In the genomic region with DNA sequence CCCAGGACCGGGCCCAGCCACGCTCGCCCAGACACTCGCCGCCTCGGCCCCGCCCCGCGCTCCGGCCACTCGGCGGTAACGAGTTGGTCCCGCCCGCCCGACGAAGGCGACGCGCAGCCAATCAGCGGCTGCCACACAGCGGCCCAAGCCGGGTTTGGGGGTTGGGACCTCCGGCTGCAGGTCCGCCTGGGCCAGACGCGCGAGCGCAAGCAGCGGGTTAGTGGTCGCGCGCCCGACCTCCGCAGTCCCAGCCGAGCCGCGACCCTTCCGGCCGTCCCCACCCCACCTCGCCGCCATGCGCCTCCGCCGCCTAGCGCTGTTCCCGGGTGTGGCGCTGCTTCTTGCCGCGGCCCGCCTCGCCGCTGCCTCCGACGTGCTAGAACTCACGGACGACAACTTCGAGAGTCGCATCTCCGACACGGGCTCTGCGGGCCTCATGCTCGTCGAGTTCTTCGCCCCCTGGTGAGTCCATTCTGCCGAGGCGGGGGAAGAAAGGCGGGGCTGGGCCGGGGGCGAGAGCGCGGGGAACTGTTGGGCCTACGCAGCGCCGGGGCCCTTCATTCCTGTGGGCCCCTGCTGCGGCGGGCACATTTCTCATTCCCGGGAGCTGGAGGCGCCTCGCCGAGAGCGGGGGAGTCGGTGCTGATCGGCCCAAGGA, we compare ENCODE assay signal across 8 cellular contexts. TPM values are rescaled to one million over a fixed set of nuclear protein-coding genes. Genes with fewer than 3 reads are reported as not detected.
DNase-seq lines count a peak whose midpoint lies in the region; ATAC-seq and TF ChIP-seq lines count a peak whose summit lies in the region.
"Not testable (repeated sequence)": the region's sequence is repeated elsewhere in the genome, so short reads cannot be mapped to it uniquely, and the experiment has no call there.

A gene (plus strand): TSS at position 194 of the 658 bp plus-strand sequence. CDS start 102 bp downstream, at position 296.

- H3K4me2 ChIP-seq in mammary epithelial cell (ENCODE audit: insufficient read depth, low read depth, low read length) (peak within 1 kb of the TSS; percentile 82), skeletal muscle satellite cell (ENCODE audit: low read length) (peak within 1 kb of the TSS; percentile 77)

- peaks cover 13% of the 10 kb centered on the region for H3K36me3 Mint-ChIP-seq in WTC11

- H3K9me3 ChIP-seq in mammary epithelial cell (replicated peaks; ENCODE audit: insufficient read depth, low read length); iPS-18c (ENCODE audit: control insufficient read depth, insufficient read depth, low read length); skeletal muscle satellite cell (replicated peaks; ENCODE audit: low read length): not testable (repeated sequence)

- DNase-seq in NCI-H2227 (lab: John Stamatoyannopoulos, UW; ENCODE audit: unreplicated experiment) (peak; percentile 91), WTC11 (ENCODE audit: low spot score) (peak; percentile 97), mammary epithelial cell (peak; percentile 91)

- dilution Hi-C loops in mammary epithelial cell (cut with HindIII; ENCODE audit: low sequenced_read_pairs), result not testable (repeated sequence)

- peaks cover 13% of the 10 kb centered on the region for H3K4me1 ChIP-seq in ACC112 (ENCODE audit: control insufficient read depth, insufficient read depth, low read length, unreplicated experiment)
- H3K4me1 ChIP-seq in mammary epithelial cell (ENCODE audit: insufficient read depth, low read length), result peaks cover 21% of the 10 kb centered on the region
- peaks cover 19% of the 10 kb centered on the region for H3K4me1 ChIP-seq in skeletal muscle satellite cell (ENCODE audit: control insufficient read depth, insufficient read depth, low read length)

- H2AFZ ChIP-seq in ACC112 (ENCODE audit: low read length, unreplicated experiment), result peak within 1 kb of the TSS; percentile 53
- peak within 1 kb of the TSS; percentile 92 for H2AFZ ChIP-seq in mammary epithelial cell (ENCODE audit: low read depth, low read length)

- CTCF ChIA-PET in WTC11 (lab: Charles Lee), result interaction anchor here (1.2 kb wide), 1 partner anchor 235 kb away, joined by 3 read pairs; no protein-coding TSS in a partner anchor
- CTCF ChIA-PET in mammary epithelial cell (lab: Charles Lee; ENCODE audit: low non-redundant PET), result not testable (repeated sequence)

- peak within 1 kb of the TSS; percentile 96 for H3K4me3 Mint-ChIP-seq in WTC11

- H3K4me1 Mint-ChIP-seq in WTC11, result peaks cover 33% of the 10 kb centered on the region

- H3K9me3 Mint-ChIP-seq in WTC11, result not testable (repeated sequence)

- peak; percentile 33 for ATAC-seq in GM18870 (IDR thresholded peaks at IDR 0.05; ENCODE audit: unreplicated experiment)
- ATAC-seq in HG03103 (IDR thresholded peaks at IDR 0.05; ENCODE audit: low read depth, unreplicated experiment), result peak; percentile 68
- peak; percentile 94 for ATAC-seq in WTC11

- H3K27me3 Mint-ChIP-seq in WTC11 (ENCODE audit: low read depth), result not testable (repeated sequence)

- H3K27ac ChIP-seq in ACC112 (ENCODE audit: low read depth, low read length) (peak within 1 kb of the TSS; percentile 76), mammary epithelial cell (ENCODE audit: insufficient read depth, low read depth, low read length) (peak within 1 kb of the TSS; percentile 86)

- 2% methylated on average over 11 of the region's 84 CpGs for WGBS in mammary epithelial cell (ENCODE audit: low coverage, missing lambda C conversion rate)

- H4K20me1 ChIP-seq in mammary epithelial cell (ENCODE audit: insufficient read depth, low read length), result not testable (repeated sequence)

- not testable (repeated sequence) for BruUV-seq in mammary epithelial cell (replicated peaks; lab: Mats Ljungman, UMichigan)

- intact Hi-C loops in mammary epithelial cell (cut with micrococcal nuclease), result not testable (repeated sequence)

- POLR2A ChIA-PET in WTC11 (lab: Charles Lee), result interaction anchor here (1.3 kb wide), 1 partner anchor 9 kb away, joined by 4 read pairs; no protein-coding TSS in a partner anchor

- peaks cover 56% of the 10 kb centered on the region for H3K79me2 ChIP-seq in ACC112 (ENCODE audit: control insufficient read depth, insufficient read depth, low read length, unreplicated experiment)
- peaks cover 54% of the 10 kb centered on the region for H3K79me2 ChIP-seq in mammary epithelial cell (ENCODE audit: insufficient read depth, low read length)

- not testable (repeated sequence) for H3K27me3 ChIP-seq in ACC112 (ENCODE audit: insufficient read depth, low read length); mammary epithelial cell (ENCODE audit: insufficient read depth, low read length); skeletal muscle satellite cell (ENCODE audit: control insufficient read depth, insufficient read depth, low read length)

- H3K9ac ChIP-seq in mammary epithelial cell (ENCODE audit: insufficient read depth, low read length), result peak within 1 kb of the TSS; percentile 89
- H3K9ac ChIP-seq in skeletal muscle satellite cell (ENCODE audit: low read depth, low read length), result peak within 1 kb of the TSS; percentile 98

- in situ Hi-C loops in mammary epithelial cell (cut with MboI; ENCODE audit: low sequenced_read_pairs in 2 of 2), result not testable (repeated sequence)

- TF ChIP-seq CTCF in WTC11 (IDR thresholded peaks at IDR 0.05), result not testable (repeated sequence)
- TF ChIP-seq CTCF in mammary epithelial cell (conservative IDR thresholded peaks at IDR 0.05 in 1 of 2, IDR thresholded peaks at IDR 0.05 in 1 of 2; ENCODE audit: extremely low read depth in 1 of 2, insufficient read depth in 1 of 2, low read depth in 1 of 2, low read length in 2 of 2), result peak in 1 of 2 donors; percentile 17

- H3K36me3 ChIP-seq in ACC112 (ENCODE audit: insufficient read depth, low read length); mammary epithelial cell (ENCODE audit: insufficient read depth, low read length); skeletal muscle satellite cell (ENCODE audit: insufficient read depth, low read length): not testable (repeated sequence)

- peak within 1 kb of the TSS; percentile 99 for H3K27ac Mint-ChIP-seq in WTC11

- H3K4me3 ChIP-seq in ACC112 (ENCODE audit: low read depth, low read length) (peak within 1 kb of the TSS; percentile 95), mammary epithelial cell (replicated peaks in 1 of 3; ENCODE audit: insufficient read depth in 1 of 3, low read depth in 2 of 3, low read length in 3 of 3) (peak within 1 kb of the TSS; percentile 88 to 93 (median 91)), iPS-18c (ENCODE audit: insufficient read depth, low read depth, low read length) (peak within 1 kb of the TSS; percentile 75), skeletal muscle satellite cell (ENCODE audit: low read length) (peak within 1 kb of the TSS; percentile 93)

TF ChIP-seq in WTC11, 78 proteins besides CTCF, POLR2A, EP300 and RAD21 (continues in another document):
- TF ChIP-seq, protein P1, sequence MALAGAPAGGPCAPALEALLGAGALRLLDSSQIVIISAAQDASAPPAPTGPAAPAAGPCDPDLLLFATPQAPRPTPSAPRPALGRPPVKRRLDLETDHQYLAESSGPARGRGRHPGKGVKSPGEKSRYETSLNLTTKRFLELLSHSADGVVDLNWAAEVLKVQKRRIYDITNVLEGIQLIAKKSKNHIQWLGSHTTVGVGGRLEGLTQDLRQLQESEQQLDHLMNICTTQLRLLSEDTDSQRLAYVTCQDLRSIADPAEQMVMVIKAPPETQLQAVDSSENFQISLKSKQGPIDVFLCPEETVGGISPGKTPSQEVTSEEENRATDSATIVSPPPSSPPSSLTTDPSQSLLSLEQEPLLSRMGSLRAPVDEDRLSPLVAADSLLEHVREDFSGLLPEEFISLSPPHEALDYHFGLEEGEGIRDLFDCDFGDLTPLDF (CRISPR knock-in tag; IDR thresholded peaks at IDR 0.05), result peak; percentile 85; the same call in 1 of the 2 replicates
- peak; percentile 83; the same call in 1 of the 2 replicates for TF ChIP-seq JUN (CRISPR knock-in tag; IDR thresholded peaks at IDR 0.05)
- peak; percentile 79 for TF ChIP-seq GABPB1 (CRISPR knock-in tag; IDR thresholded peaks at IDR 0.05)
- peak; percentile 87 for TF ChIP-seq FOXK1 (CRISPR knock-in tag; IDR thresholded peaks at IDR 0.05)
- TF ChIP-seq MYBL2 (CRISPR knock-in tag; IDR thresholded peaks at IDR 0.05), result peak; percentile 90; the same call in 1 of the 2 replicates
- TF ChIP-seq, protein P2, sequence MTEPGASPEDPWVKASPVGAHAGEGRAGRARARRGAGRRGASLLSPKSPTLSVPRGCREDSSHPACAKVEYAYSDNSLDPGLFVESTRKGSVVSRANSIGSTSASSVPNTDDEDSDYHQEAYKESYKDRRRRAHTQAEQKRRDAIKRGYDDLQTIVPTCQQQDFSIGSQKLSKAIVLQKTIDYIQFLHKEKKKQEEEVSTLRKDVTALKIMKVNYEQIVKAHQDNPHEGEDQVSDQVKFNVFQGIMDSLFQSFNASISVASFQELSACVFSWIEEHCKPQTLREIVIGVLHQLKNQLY (CRISPR knock-in tag; IDR thresholded peaks at IDR 0.05), result 0 out of 2 replicates have a peak, but pooled peaks have one; percentile 58
- TF ChIP-seq, protein P3, sequence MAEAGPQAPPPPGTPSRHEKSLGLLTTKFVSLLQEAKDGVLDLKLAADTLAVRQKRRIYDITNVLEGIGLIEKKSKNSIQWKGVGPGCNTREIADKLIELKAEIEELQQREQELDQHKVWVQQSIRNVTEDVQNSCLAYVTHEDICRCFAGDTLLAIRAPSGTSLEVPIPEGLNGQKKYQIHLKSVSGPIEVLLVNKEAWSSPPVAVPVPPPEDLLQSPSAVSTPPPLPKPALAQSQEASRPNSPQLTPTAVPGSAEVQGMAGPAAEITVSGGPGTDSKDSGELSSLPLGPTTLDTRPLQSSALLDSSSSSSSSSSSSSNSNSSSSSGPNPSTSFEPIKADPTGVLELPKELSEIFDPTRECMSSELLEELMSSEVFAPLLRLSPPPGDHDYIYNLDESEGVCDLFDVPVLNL (CRISPR knock-in tag; IDR thresholded peaks at IDR 0.05; ENCODE audit: borderline replicate concordance, low read depth), result peak; percentile 78; the same call in 1 of the 2 replicates
- peak; percentile 89; the same call in 1 of the 2 replicates for TF ChIP-seq TEAD1 (CRISPR knock-in tag; IDR thresholded peaks at IDR 0.05)
- peak; percentile 86; the same call in 1 of the 2 replicates for TF ChIP-seq RELA (CRISPR knock-in tag; IDR thresholded peaks at IDR 0.05; ENCODE audit: borderline replicate concordance)
- 0 out of 2 replicates have a peak, but pooled peaks have one; percentile 65 for TF ChIP-seq NR3C1 (CRISPR knock-in tag; conservative IDR thresholded peaks at IDR 0.05; ENCODE audit: low read depth)
- TF ChIP-seq ATF1 (CRISPR knock-in tag; IDR thresholded peaks at IDR 0.05), result peak; percentile 60; the same call in 1 of the 2 replicates
- 0 out of 2 replicates have a peak, but pooled peaks have one; percentile 71 for TF ChIP-seq NFE2L1 (CRISPR knock-in tag; IDR thresholded peaks at IDR 0.05)
- TF ChIP-seq ZNF232 (CRISPR knock-in tag; IDR thresholded peaks at IDR 0.05), result peak; percentile 86; the same call in 1 of the 2 replicates

RNA-seq across cellular contexts. Expression of the gene that starts here (rescaled TPM):
- total RNA-seq in WTC11 (2021) (604 to 630 TPM (median 614 TPM) in 3 replicates), mammary epithelial cell (100 to 1,000 TPM; 157 to 509 TPM)
- 153 TPM for polyA plus RNA-seq in mammary epithelial cell
- 142 TPM for polyA minus RNA-seq in mammary epithelial cell
- 125 and 160 TPM in 2 replicates for total RNA-seq in skeletal muscle satellite cell (2012; rRNA removed)

Comparison
In these comparisons a context has a peak if more than half of its experiments do, and no peak if none do; other contexts are left out.
1. Peak in every context shown above with its lines: DNase-seq, ATAC-seq, H3K4me3 ChIP-seq and H3K27ac ChIP-seq.
2. ATAC-seq: peak in every context shown above with its lines; median percentile 94 in WTC11; 68 in HG03103; 33 in GM18870.